In the genomic region with DNA sequence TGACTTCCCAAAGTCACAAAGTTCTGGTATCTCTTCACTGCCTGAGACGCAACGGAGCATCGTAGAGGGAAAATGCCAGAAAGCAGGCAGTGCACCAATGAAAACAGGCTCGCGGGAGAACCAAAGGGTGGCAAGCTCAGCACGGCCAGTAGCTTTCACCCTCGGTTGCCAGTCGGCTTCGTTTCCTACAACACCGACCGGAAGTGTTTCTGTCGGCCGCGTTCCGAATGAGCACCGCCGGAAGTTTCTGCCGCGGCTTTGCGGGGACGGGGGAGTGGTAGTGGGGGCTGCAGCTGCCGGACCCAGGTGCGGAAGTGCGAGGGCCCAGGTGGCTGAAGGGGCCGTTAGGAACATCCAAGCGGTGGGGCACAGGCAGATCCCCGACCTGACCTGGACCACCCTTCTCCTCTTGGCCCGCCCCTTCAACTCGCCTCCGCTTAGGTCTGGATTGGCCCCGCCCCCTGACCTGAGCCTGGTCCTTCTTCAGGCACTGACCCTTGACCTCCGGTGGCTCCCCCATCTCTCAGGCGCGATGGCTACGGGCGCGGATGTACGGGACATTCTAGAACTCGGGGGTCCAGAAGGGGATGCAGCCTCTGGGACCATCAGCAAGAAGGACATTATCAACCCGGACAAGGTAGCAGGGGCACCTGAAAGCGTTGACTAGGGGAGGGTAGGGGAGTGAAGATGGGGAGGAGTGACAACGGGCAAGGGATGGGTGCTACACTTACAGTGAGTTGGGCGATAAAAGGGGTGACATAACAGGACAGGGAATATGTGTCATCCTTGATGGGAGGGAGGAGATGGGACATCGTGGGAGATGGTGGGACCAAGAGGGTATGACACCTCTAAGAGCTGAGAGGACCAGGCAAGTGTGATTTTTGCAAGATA, we compare ENCODE assay signal across 8 cellular contexts. TPM values are rescaled to one million over a fixed set of nuclear protein-coding genes. Genes with fewer than 3 reads are reported as not detected.
A peak's percentile ranks its signal among the peaks of the same experiment; 100 is the strongest.
DNase-seq lines count a peak whose midpoint lies in the region; ATAC-seq and TF ChIP-seq lines count a peak whose summit lies in the region.

A gene with protein sequence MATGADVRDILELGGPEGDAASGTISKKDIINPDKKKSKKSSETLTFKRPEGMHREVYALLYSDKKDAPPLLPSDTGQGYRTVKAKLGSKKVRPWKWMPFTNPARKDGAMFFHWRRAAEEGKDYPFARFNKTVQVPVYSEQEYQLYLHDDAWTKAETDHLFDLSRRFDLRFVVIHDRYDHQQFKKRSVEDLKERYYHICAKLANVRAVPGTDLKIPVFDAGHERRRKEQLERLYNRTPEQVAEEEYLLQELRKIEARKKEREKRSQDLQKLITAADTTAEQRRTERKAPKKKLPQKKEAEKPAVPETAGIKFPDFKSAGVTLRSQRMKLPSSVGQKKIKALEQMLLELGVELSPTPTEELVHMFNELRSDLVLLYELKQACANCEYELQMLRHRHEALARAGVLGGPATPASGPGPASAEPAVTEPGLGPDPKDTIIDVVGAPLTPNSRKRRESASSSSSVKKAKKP (plus strand): TSS at position 250 of the 891 bp plus-strand sequence. CDS start 283 bp downstream, at position 533.

- peak within 1 kb of the TSS; percentile 92 to 98 (median 95) for H3K4me3 Mint-ChIP-seq in CD4-positive, alpha-beta memory T cell

- peak within 1 kb of the TSS; percentile 94 to 98 (median 97) for H3K27ac Mint-ChIP-seq in CD4-positive, alpha-beta memory T cell

- CTCF ChIA-PET in CD4-positive, alpha-beta memory T cell (lab: Charles Lee; ENCODE audit: partially characterized antibody): interaction anchor here (1.5 kb wide), 2 partner anchors 8 to 382 kb away, joined by 3 to 6 read pairs; no protein-coding TSS in a partner anchor

- DNase-seq in CD4-positive, alpha-beta memory T cell: peak; percentile 82 to 87 (median 85)
- DNase-seq in HuH-7.5 (ENCODE audit: low spot score) (peak; percentile 41), OCI-M1 (lab: John Stamatoyannopoulos, UW) (peak; percentile 88), activated T-cell treated with anti-CD3 and anti-CD28 coated beads for 24 hours (ENCODE audit: low read depth) (peak; percentile 82), epithelial cell of prostate (ENCODE audit: low read depth, low spot score) (peak; percentile 16), mucosa of descending colon (peak; percentile 83 to 90 (median 89))
- peak; percentile 66 to 76 for DNase-seq in stimulated activated CD8-positive, alpha-beta memory T cell treated with anti-CD3 and anti-CD28 coated beads, Interleukin-4, amount 100 ng/mL, for 1 hour (ENCODE audit: low read depth in 2 of 2, low spot score in 1 of 2)

- peaks cover 0 to 4% of the 10 kb centered on the region in 2 donors for H3K27me3 Mint-ChIP-seq in CD4-positive, alpha-beta memory T cell

- H3K36me3 ChIP-seq in CD4-positive, alpha-beta memory T cell (ENCODE audit: insufficient read depth, low read length): peaks cover 19% of the 10 kb centered on the region
- H3K36me3 ChIP-seq in mucosa of descending colon (ENCODE audit: low read depth): no peaks in the 10 kb centered on the region

- intact Hi-C loops in CD4-positive, alpha-beta memory T cell (cut with micrococcal nuclease): loop anchor here (1.0 kb wide), 1 partner anchor 267 kb away; a partner anchor contains a TSS
- intact Hi-C loops in mucosa of descending colon (cut with DNase I, micrococcal nuclease): loop anchor here in 1 of 2 donors (10.0 kb wide), 1 partner anchor 81 kb away; no protein-coding TSS in a partner anchor

- no peak for TF ChIP-seq CTCF in mucosa of descending colon (IDR thresholded peaks at IDR 0.05)

- H3K27me3 ChIP-seq in CD4-positive, alpha-beta memory T cell (ENCODE audit: insufficient read depth, low read length): no peaks in the 10 kb centered on the region

- POLR2A ChIA-PET in CD4-positive, alpha-beta memory T cell (lab: Charles Lee; ENCODE audit: partially characterized antibody): interaction anchor here (0.6 to 1.4 kb wide), 5 partner anchors 142 to 509 kb away, joined by 3 to 5 read pairs (median 3); a partner anchor contains a TSS

- H3K9me3 ChIP-seq in CD4-positive, alpha-beta memory T cell (ENCODE audit: control insufficient read depth in 1 of 2, low read length in 2 of 2): no peaks in the 10 kb centered on the region
- no peaks in the 10 kb centered on the region for H3K9me3 ChIP-seq in mucosa of descending colon

- peak; percentile 67 for ATAC-seq in GM21381 (IDR thresholded peaks at IDR 0.05; ENCODE audit: unreplicated experiment)
- ATAC-seq in mucosa of descending colon: peak; percentile 94

- peaks cover 19 to 39% of the 10 kb centered on the region in 2 donors for H3K36me3 Mint-ChIP-seq in CD4-positive, alpha-beta memory T cell

- peak within 1 kb of the TSS; percentile 92 to 99 for H3K4me3 ChIP-seq in CD4-positive, alpha-beta memory T cell (ENCODE audit: low read length in 2 of 2)
- H3K4me3 ChIP-seq in mucosa of descending colon: peak within 1 kb of the TSS; percentile 73

- peaks cover 31 to 46% (median 39%) of the 10 kb centered on the region in 4 donors for H3K4me1 Mint-ChIP-seq in CD4-positive, alpha-beta memory T cell

- peak within 1 kb of the TSS; percentile 80 for H3K27ac ChIP-seq in CD4-positive, alpha-beta memory T cell (ENCODE audit: low read depth, low read length)
- peak within 1 kb of the TSS; percentile 8 for H3K27ac ChIP-seq in epithelial cell of prostate

- peaks cover 32% of the 10 kb centered on the region for H3K4me1 ChIP-seq in CD4-positive, alpha-beta memory T cell (ENCODE audit: insufficient read depth, low read length)
- peaks cover 12% of the 10 kb centered on the region for H3K4me1 ChIP-seq in mucosa of descending colon (ENCODE audit: low read depth)

- H3K9me3 Mint-ChIP-seq in CD4-positive, alpha-beta memory T cell: peaks cover 0 to 2% (median 0%) of the 10 kb centered on the region in 8 donors

RNA-seq across cellular contexts. Expression of the gene that starts here (rescaled TPM):
- total RNA-seq in CD4-positive, alpha-beta memory T cell: 10 to 100 TPM; 81.7 to 82.6 TPM
- 10 to 100 TPM; 33.1 to 42.9 TPM for polyA plus RNA-seq in CD4-positive, alpha-beta memory T cell
- total RNA-seq in mucosa of descending colon: 10 to 100 TPM; 40.8 to 52.0 (median 44.0) TPM

Comparison
In these comparisons a context has a peak if more than half of its experiments do, and no peak if none do; other contexts are left out.
1. Peak in every context shown above with its lines: DNase-seq, ATAC-seq, H3K4me3 ChIP-seq and H3K27ac ChIP-seq.
2. DNase-seq: peak in every context shown above with its lines; median percentile 89 in mucosa of descending colon; 88 in OCI-M1; 85 in CD4-positive, alpha-beta memory T cell; 82 in activated T-cell treated with anti-CD3 and anti-CD28 coated beads for 24 hours; 71 in stimulated activated CD8-positive, alpha-beta memory T cell treated with anti-CD3 and anti-CD28 coated beads, Interleukin-4, amount 100 ng/mL, for 1 hour; 41 in HuH-7.5; 16 in epithelial cell of prostate.